Comparison of ENCODE assay signal across 7 cellular contexts in the genomic region with DNA sequence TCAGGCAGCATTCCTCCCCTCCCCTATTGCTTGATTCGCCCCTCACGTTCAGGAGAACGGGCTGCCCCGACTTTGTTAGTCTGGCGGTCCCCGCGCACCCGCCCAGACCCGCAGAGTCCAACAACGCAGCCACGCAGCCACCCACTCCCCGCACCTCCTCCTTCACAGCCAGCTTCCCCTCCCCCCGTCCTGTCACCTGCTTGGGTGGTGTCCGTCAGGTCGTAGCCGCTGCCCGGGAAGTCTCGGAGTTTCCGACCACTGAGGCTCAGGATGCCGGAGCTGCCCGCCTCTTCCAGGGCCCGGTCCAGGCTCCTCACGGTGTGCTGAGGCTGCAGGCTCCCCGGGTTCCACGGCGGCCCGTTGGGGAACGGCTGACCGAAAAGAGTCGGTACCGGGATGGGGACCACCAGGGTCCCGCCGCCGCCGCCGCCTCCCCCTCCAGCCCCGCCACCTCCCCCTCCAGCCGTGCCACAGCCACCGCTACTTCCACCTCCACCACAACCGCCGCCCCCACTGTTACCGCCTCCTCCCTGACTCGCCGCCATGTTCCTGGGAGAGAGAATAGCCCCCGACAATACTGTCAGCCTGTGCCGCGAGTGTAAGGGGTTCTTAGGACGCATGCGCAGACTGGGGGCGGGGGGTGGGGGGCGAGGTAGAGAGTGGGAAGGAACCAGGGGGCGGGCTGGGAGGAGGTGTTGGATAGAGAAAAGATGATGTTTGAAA. TPM values are rescaled to one million over a fixed set of nuclear protein-coding genes. Genes with fewer than 3 reads are reported as not detected.
DNase-seq lines count a peak whose midpoint lies in the region; FAIRE-seq and TF ChIP-seq lines count a peak whose summit lies in the region.

A gene with protein sequence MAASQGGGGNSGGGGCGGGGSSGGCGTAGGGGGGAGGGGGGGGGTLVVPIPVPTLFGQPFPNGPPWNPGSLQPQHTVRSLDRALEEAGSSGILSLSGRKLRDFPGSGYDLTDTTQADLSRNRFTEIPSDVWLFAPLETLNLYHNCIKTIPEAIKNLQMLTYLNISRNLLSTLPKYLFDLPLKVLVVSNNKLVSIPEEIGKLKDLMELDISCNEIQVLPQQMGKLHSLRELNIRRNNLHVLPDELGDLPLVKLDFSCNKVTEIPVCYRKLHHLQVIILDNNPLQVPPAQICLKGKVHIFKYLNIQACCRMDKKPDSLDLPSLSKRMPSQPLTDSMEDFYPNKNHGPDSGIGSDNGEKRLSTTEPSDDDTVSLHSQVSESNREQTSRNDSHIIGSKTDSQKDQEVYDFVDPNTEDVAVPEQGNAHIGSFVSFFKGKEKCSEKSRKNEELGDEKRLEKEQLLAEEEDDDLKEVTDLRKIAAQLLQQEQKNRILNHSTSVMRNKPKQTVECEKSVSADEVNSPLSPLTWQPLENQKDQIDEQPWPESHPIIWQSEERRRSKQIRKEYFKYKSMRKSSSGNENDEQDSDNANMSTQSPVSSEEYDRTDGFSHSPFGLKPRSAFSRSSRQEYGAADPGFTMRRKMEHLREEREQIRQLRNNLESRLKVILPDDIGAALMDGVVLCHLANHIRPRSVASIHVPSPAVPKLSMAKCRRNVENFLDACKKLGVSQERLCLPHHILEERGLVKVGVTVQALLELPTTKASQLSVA (minus strand): TSS at position 600 of the 723 bp plus-strand sequence. CDS start 55 bp downstream, at position 545.

- H3K4me1 Mint-ChIP-seq in immature natural killer cell = no peaks in the 10 kb centered on the region

- H3K4me3 Mint-ChIP-seq in immature natural killer cell = peak within 1 kb of the TSS in 4 of 5 donors; percentile 6 to 30 (median 22)

- H3K27me3 ChIP-seq in HUES64 (ENCODE audit: insufficient read depth, low read length) = no peaks in the 10 kb centered on the region

- H3K9me3 ChIP-seq in HUES64 (ENCODE audit: insufficient read depth, low read depth, low read length) = no peaks in the 10 kb centered on the region

- under 1% methylated on average over 48 of the region's 52 CpGs for WGBS in HUES64

- peaks cover 6 to 22% (median 13%) of the 10 kb centered on the region in 3 donors for H3K27me3 Mint-ChIP-seq in immature natural killer cell (ENCODE audit: low read depth in 3 of 3)

- H3K4me3 ChIP-seq in HUES64 (ENCODE audit: low read length) (peak within 1 kb of the TSS; percentile 74), astrocyte of the spinal cord (ENCODE audit: low read depth, low read length) (peak within 1 kb of the TSS; percentile 69)

- H3K27ac ChIP-seq in HUES64 (ENCODE audit: low read depth, low read length) (no peak within 1 kb of the TSS), temporal lobe (ENCODE audit: low read depth, low read length) (peak within 1 kb of the TSS; percentile 45)

- H3K4me1 ChIP-seq in HUES64 (ENCODE audit: insufficient read depth, low read length) = peaks cover 11% of the 10 kb centered on the region

- DNase-seq in astrocyte of the spinal cord (ENCODE audit: low read depth, low spot score) (peak; percentile 46), immature natural killer cell (no peak), RCC 7860 (ENCODE audit: low spot score) (no peak), MV-4-11 (lab: John Stamatoyannopoulos, UW) (no peak), RPMI8226 (no peak)

- H3K9ac ChIP-seq in HUES64 (ENCODE audit: low read depth, low read length) = no peak within 1 kb of the TSS; the same call in 1 of the 2 replicates

- peaks cover 0 to 3% (median 0%) of the 10 kb centered on the region in 3 donors for H3K36me3 Mint-ChIP-seq in immature natural killer cell

- in situ Hi-C loops in astrocyte of the spinal cord (cut with HindIII; ENCODE audit: low sequenced_read_pairs) = no loop called here

- FAIRE-seq in RCC 7860 (lab: Jason Lieb, UNC) = no peak

- H3K36me3 ChIP-seq in HUES64 (ENCODE audit: insufficient read depth, low read length) = no peaks in the 10 kb centered on the region

- peaks cover 0 to 3% (median 0%) of the 10 kb centered on the region in 6 donors for H3K9me3 Mint-ChIP-seq in immature natural killer cell

- H3K27ac Mint-ChIP-seq in immature natural killer cell = no peak within 1 kb of the TSS

- TF ChIP-seq CTCF in astrocyte of the spinal cord (IDR thresholded peaks at IDR 0.05; ENCODE audit: low read depth, low read length) = no peak

RNA-seq across cellular contexts. Expression of the gene that starts here (rescaled TPM):
- polyA plus RNA-seq in HUES64 (2013, experiment 1 of 2) = 2.9 TPM
- 3.6 TPM for polyA plus RNA-seq in HUES64 (2013, experiment 2 of 2)
- not detected for polyA plus RNA-seq in immature natural killer cell
- total RNA-seq in temporal lobe = 40.8 TPM
